1 cellular context compared by ENCODE assay signal in the genomic region with DNA sequence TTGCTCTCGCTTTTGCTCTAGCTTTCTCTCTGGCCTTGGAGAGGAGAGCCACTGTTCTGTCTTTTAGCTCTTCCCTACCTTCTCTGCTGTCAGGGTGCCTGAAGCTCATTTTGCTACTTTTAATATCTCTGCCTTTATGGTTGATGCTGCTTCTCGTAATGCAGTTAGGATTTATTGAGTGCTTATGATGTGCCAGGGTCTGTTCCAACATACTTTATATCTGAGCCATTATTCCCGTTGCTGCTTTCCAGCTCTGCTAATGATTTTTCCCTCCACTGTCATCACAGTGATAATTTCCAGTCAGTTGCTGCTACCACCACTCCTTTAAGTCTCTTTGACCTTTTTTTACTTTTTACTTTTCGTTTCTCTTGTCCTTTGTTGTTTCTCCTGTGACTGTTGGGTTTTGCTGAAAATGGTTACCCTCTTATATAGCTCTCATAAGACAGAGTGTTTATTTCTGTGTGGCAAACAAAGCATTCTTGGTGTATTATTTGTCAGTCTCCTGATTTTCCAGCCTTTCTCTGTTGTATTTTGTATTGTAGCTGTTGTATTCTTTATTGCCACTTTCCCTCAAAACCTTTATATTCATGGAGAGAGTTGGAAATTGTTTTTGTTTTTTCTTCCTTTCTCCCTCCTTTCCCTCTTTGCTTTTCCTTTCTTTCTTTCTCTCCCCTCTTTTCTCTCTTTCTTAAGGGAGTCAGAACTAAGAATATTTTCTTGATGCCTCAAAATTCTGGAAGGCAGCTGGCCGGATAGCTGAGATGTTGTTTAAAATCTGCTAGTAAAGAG.
TF ChIP-seq lines count a peak whose summit lies in the region.

No MANE protein-coding gene starts in this region.

TF ChIP-seq in IMR-90, 13 proteins besides CTCF, POLR2A, EP300 and RAD21:
- TF ChIP-seq MAFK (IDR thresholded peaks at IDR 0.05; ENCODE audit: low read depth, low read length), result no peak
